Comparison of ENCODE assay signal across 8 cellular contexts in the genomic region with DNA sequence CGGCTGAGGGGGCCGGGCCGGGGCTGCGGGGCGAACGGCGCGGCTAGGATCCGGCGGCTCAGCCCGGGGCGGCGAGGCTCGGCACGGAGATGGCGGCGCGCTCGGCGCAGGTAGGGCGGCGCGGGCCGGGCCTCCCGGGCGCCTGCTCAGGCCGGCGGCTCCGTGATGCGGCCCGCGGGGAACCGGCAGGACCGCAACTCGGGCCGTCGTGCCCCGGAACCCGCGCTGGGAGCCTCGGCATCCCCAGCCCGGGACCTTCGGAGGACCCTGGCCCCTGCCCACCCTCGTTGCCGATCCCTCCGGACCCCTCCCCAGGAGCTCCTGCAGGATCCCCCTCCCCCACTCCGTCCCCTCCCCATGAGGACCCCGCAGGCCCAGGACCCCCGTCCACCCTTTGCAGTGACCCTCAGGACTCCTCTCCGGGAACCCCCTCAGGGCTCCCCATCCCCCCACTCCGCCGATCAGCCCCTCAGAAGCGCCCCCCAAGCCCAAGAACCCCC. TPM values are rescaled to one million over a fixed set of nuclear protein-coding genes. Genes with fewer than 3 reads are reported as not detected.
DNase-seq lines count a peak whose midpoint lies in the region; ATAC-seq and TF ChIP-seq lines count a peak whose summit lies in the region.

No MANE protein-coding gene starts in this region.

- no peaks in the 10 kb centered on the region for H3K36me3 ChIP-seq in GM06990 (ENCODE audit: control insufficient read depth, insufficient read depth, low read length)
- H3K36me3 ChIP-seq in NT2/D1 (ENCODE audit: insufficient read depth, insufficient read length, low read length), result no peaks in the 10 kb centered on the region
- no peaks in the 10 kb centered on the region for H3K36me3 ChIP-seq in ovary

- TF ChIP-seq POLR2A in ovary (IDR thresholded peaks at IDR 0.05), result no peak

- intact Hi-C loops in ovary (cut with DNase I), result no loop called here

- 0 to 2% (median 1%) methylated on average over 24 to 53 of the region's 53 CpGs for WGBS in ovary, 3 donors

- H3K9ac ChIP-seq in NT2/D1 (ENCODE audit: insufficient read length, low read depth), result peak overlapping the region; percentile 61

- H3K4me1 ChIP-seq in NT2/D1 (ENCODE audit: insufficient read depth, insufficient read length) (peaks cover 23% of the 10 kb centered on the region), ovary (ENCODE audit: insufficient read depth) (peaks cover 16% of the 10 kb centered on the region)

- H3K27me3 ChIP-seq in GM06990 (replicated peaks; ENCODE audit: control insufficient read depth, insufficient read depth, low read length) (no peaks in the 10 kb centered on the region), NT2/D1 (ENCODE audit: insufficient read depth, insufficient read length) (peaks cover 12% of the 10 kb centered on the region), ovary (no peaks in the 10 kb centered on the region)

- H3K4me3 ChIP-seq in GM06990 (replicated peaks; ENCODE audit: low read depth, low read length) (peak overlapping the region; percentile 81), NT2/D1 (ENCODE audit: insufficient read length, low read depth) (peak overlapping the region; percentile 59), epithelial cell of proximal tubule (ENCODE audit: low read depth, low read length) (peak overlapping the region; percentile 63), ovary (peak overlapping the region; percentile 76)

- H3K9me3 ChIP-seq in NT2/D1 (ENCODE audit: insufficient read depth, low read length) (no peaks in the 10 kb centered on the region), ovary (no peaks in the 10 kb centered on the region)

- no peak overlapping the region for H3K27ac ChIP-seq in ovary

- ATAC-seq in GM18502 (IDR thresholded peaks at IDR 0.05; ENCODE audit: poor library complexity, unreplicated experiment), result no peak
- ATAC-seq in HG03432 (IDR thresholded peaks at IDR 0.05; ENCODE audit: unreplicated experiment), result no peak

- no peak for TF ChIP-seq CTCF in GM06990 (IDR thresholded peaks at IDR 0.05; ENCODE audit: insufficient read depth, low read length, poor library complexity, severe bottlenecking)
- TF ChIP-seq CTCF in epithelial cell of proximal tubule (conservative IDR thresholded peaks at IDR 0.05; ENCODE audit: low read depth, low read length), result no peak
- no peak for TF ChIP-seq CTCF in ovary (IDR thresholded peaks at IDR 0.05)

- DNase-seq in GM06990 (ENCODE audit: extremely low read depth, insufficient read length), result no peak
- DNase-seq in NT2/D1 (ENCODE audit: low read depth, low spot score), result no peak
- DNase-seq in epithelial cell of proximal tubule (ENCODE audit: low read depth), result no peak
- peak in 4 of 5 donors; percentile 36 to 70 (median 63) for DNase-seq in ovary
- DNase-seq in stimulated activated CD4-positive, alpha-beta T cell treated with anti-CD3 and anti-CD28 coated beads, Interleukin-15, amount 100 ng/mL, for 24 hours, result no peak
- DNase-seq in germinal center (ENCODE audit: low spot score), result no peak

- no peak for TF ChIP-seq EP300 in ovary (IDR thresholded peaks at IDR 0.05)

RNA-seq across cellular contexts. Expression of a gene that starts 0.3 kb away (rescaled TPM):
- total RNA-seq in epithelial cell of proximal tubule (6.1 and 9.3 TPM in 2 replicates), ovary (10 to 100 TPM in 5 of 7 donors, 1 to 10 TPM in 2; 5.1 to 15.9 (median 13.1) TPM)
- polyA plus RNA-seq in ovary, result 10 to 100 TPM in 1 of 2 donors, 1 to 10 TPM in 1; 7.2 to 10.9 TPM

RNA-seq across cellular contexts. Expression of a gene that starts 43.9 kb away (rescaled TPM):
- total RNA-seq in epithelial cell of proximal tubule, result 0.72 and 0.81 TPM in 2 replicates
- total RNA-seq in ovary, result 1 to 10 TPM in 3 of 7 donors, under 1 TPM in 4; 0.45 to 2.2 (median 0.95) TPM
- polyA plus RNA-seq in ovary, result under 1 TPM; 0.05 to 0.27 TPM

RNA-seq across cellular contexts. Expression of a gene that starts 58.0 kb away (rescaled TPM):
- total RNA-seq in epithelial cell of proximal tubule, result 11.9 and 18.9 TPM in 2 replicates
- total RNA-seq in ovary, result 1 to 10 TPM in 1 of 7 donors, under 1 TPM in 4, not detected in 2; 0.10 to 2.1 (median 0.72) TPM
- under 1 TPM; 0.13 to 0.97 TPM for polyA plus RNA-seq in ovary

Comparison
In these comparisons a context has a peak if more than half of its experiments do, and no peak if none do; other contexts are left out.
1. DNase-seq: peak in ovary (4 of 5); none in GM06990 (single experiment), NT2/D1 (single experiment), epithelial cell of proximal tubule (single experiment), stimulated activated CD4-positive, alpha-beta T cell treated with anti-CD3 and anti-CD28 coated beads, Interleukin-15, amount 100 ng/mL, for 24 hours (single experiment) and germinal center (single experiment).
2. Peak in every context shown above with its lines, with median percentiles within 50 percentile points of each other: H3K4me3 ChIP-seq.